ENCODE assay signal across 8 cellular contexts in the genomic region with DNA sequence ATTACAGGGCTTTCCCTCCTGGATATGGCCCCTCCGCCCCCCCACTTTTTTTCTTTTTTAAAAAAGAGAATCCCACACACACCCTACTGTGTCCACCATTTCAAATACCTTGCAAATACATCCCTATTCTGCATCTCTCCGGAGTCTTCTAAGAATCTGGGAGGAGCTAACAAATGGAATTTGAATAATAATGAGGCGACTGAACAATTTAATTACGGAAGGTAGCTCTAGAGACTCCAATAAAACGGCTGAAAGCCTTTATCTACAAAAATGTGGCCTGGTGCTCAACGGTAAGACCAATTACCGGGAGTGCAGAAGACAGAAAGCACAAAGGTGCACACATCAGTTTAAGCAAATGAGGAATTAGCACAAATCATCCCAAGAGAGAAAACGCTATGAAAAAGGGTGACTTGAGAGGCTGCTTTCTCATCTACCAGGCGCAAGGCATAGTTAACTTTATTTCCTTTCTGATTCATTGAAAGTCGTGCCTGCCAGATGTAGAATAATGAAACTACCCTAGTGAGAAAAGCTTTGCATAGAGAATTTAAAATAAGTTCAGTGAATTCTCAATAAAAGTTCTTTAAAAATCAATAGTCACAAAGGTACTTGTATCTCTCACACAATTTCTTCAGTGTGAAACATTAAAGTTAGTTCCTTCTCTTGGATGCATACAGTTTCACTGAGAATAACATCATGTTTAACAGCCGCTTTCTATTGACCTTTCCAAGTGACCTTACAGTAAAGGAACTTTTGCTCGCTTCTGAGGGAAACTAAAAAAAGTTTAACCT. TPM values are rescaled to one million over a fixed set of nuclear protein-coding genes. Genes with fewer than 3 reads are reported as not detected.
DNase-seq lines count a peak whose midpoint lies in the region; ATAC-seq, FAIRE-seq and TF ChIP-seq lines count a peak whose summit lies in the region.

No MANE protein-coding gene starts in this region.

- H3K4me1 ChIP-seq in pancreas: peaks cover 0 to 5% (median 0%) of the 10 kb centered on the region in 3 donors

- H3K9me3 ChIP-seq in pancreas: no peaks in the 10 kb centered on the region

- TF ChIP-seq POLR2A in NB4 (IDR thresholded peaks at IDR 0.05; ENCODE audit: extremely low read depth, insufficient read length): no peak

- FAIRE-seq in pancreas (lab: Jason Lieb, UNC): no peak

- H3K27me3 ChIP-seq in dorsolateral prefrontal cortex (no peaks in the 10 kb centered on the region), pancreas (no peaks in the 10 kb centered on the region)

- intact Hi-C loops in dorsolateral prefrontal cortex (cut with DNase I): loop anchor here in 1 of 2 donors (5.0 kb wide), 2 partner anchors 38 to 328 kb away; partner anchors contain the start of gene PNRC1
- intact Hi-C loops in pancreas (cut with DNase I): no loop called here

- DNase-seq in GM12864 (ENCODE audit: low read depth) (no peak), NB4 (ENCODE audit: low read depth) (peak; percentile 39), dorsolateral prefrontal cortex (no peak), pancreas (no peak), hepatic stellate cell (ENCODE audit: low spot score) (no peak), GOT3 (lab: John Stamatoyannopoulos, UW) (no peak), NCI-H1092 treated with DMSO at 0.1 percent for 48 hours (lab: John Stamatoyannopoulos, UW) (no peak), KG1 (lab: John Stamatoyannopoulos, UW) (no peak)

- ATAC-seq in pancreas: peak in 2 of 4 donors; percentile 1 to 8

- H3K27ac ChIP-seq in dorsolateral prefrontal cortex (peak overlapping the region in 46 of 59 donors; percentile 7 to 98 (median 91)), pancreas (peak overlapping the region in 3 of 4 donors; percentile 35 to 76 (median 50))

- no peak for TF ChIP-seq CTCF in GM12864 (IDR thresholded peaks at IDR 0.05; ENCODE audit: low read depth, low read length, missing control alignments)
- TF ChIP-seq CTCF in NB4 (IDR thresholded peaks at IDR 0.05; ENCODE audit: low read depth, low read length): no peak
- no peak for TF ChIP-seq CTCF in dorsolateral prefrontal cortex (IDR thresholded peaks at IDR 0.05 in 54 of 56, conservative IDR thresholded peaks at IDR 0.05 in 2 of 56; ENCODE audit: low read depth in 1 of 56, partially characterized antibody in 56 of 56)
- no peak for TF ChIP-seq CTCF in pancreas (IDR thresholded peaks at IDR 0.05)

- no peaks in the 10 kb centered on the region for H3K36me3 ChIP-seq in pancreas

- WGBS in pancreas, 2 donors: 60 to 65% methylated on average over 12 of the region's 12 CpGs

- H3K4me3 ChIP-seq in GM12864 (ENCODE audit: low read depth, low read length) (peak overlapping the region; percentile 90), NB4 (ENCODE audit: low read depth, low read length) (peak overlapping the region; percentile 72), dorsolateral prefrontal cortex (peak overlapping the region; percentile 65 to 98 (median 88)), pancreas (peak overlapping the region in 2 of 4 donors; percentile 79 to 95)

RNA-seq across cellular contexts. Expression of gene RRAGD, which starts 1.6 kb away (rescaled TPM):
- 10 to 100 TPM; 31.7 to 65.1 (median 45.2) TPM for total RNA-seq in dorsolateral prefrontal cortex
- 10 to 100 TPM in 4 of 6 donors, 1 to 10 TPM in 2; 7.6 to 15.4 (median 12.1) TPM for total RNA-seq in pancreas
- 1 to 10 TPM; 2.8 to 6.2 TPM for polyA plus RNA-seq in pancreas

RNA-seq across cellular contexts. Expression of gene ANKRD6, which starts 22.5 kb away (rescaled TPM):
- 10 to 100 TPM; 14.2 to 73.6 (median 37.4) TPM for total RNA-seq in dorsolateral prefrontal cortex
- 10 to 100 TPM in 2 of 6 donors, 1 to 10 TPM in 4; 6.3 to 14.0 (median 9.6) TPM for total RNA-seq in pancreas
- polyA plus RNA-seq in pancreas: 10 to 100 TPM in 1 of 2 donors, 1 to 10 TPM in 1; 7.8 to 14.7 TPM

RNA-seq across cellular contexts. Expression of gene UBE2J1, which starts 57.9 kb away (rescaled TPM):
- total RNA-seq in dorsolateral prefrontal cortex (10 to 100 TPM; 16.6 to 28.5 (median 23.0) TPM), pancreas (10 to 100 TPM; 22.0 to 33.7 (median 29.9) TPM)
- 10 to 100 TPM; 15.0 to 18.7 TPM for polyA plus RNA-seq in pancreas
